32 cellular contexts compared by ENCODE assay signal in genomic region chr7:136887317-136887716, GRCh38. TPM values are rescaled to one million over a fixed set of nuclear protein-coding genes. Genes with fewer than 3 reads are reported as not detected.
"Had no signal": no experiment of that assay in that cellular context is flagged by ENCODE, and none has a peak within 500 bp of the region (broad histone marks: within the 10 kb centered on the region; RNA-seq: fewer than 3 reads in every experiment).

No MANE protein-coding gene starts in this region.

- H3K36me3 ChIP-seq: brain microvascular endothelial cell, esophagus muscularis mucosa, gastrocnemius medialis had no signal

- H3K27ac ChIP-seq: brain microvascular endothelial cell, esophagus muscularis mucosa, foreskin keratinocyte, gastrocnemius medialis, VCaP had no signal

- H3K4me1 ChIP-seq: foreskin keratinocyte, gastrocnemius medialis had no signal

- DNase-seq: activated CD4-positive, alpha-beta memory T cell treated with anti-CD3 and anti-CD28 coated beads, Interleukin-2, amount 10 ng/mL, durations not matched to agents 7 days and 5 days; activated CD4-positive, alpha-beta T cell treated with anti-CD3 and anti-CD28 coated beads for 1 hour; activated CD4-positive, alpha-beta T cell treated with anti-CD3 and anti-CD28 coated beads for 4 hours; activated CD4-positive, alpha-beta T cell treated with anti-CD3 and anti-CD28 coated beads, Interleukin-2, amount 10 ng/mL, durations not matched to agents 7 days and 5 days; activated CD4-positive, alpha-beta T cell treated with anti-CD3 and anti-CD28 coated beads, Interleukin-2, amount 50 U/mL, for 4 hours; activated CD8-positive, alpha-beta memory T cell treated with anti-CD3 and anti-CD28 coated beads, Interleukin-2, amount 50 U/mL, for 48 hours; activated gamma-delta T cell; activated naive CD4-positive, alpha-beta T cell; activated naive CD4-positive, alpha-beta T cell treated with anti-CD3 and anti-CD28 coated beads, Interleukin-2, amount 10 ng/mL, durations not matched to agents 7 days and 5 days; activated naive CD8-positive, alpha-beta T cell treated with anti-CD3 and anti-CD28 coated beads, Interleukin-2, amount 10 ng/mL, durations not matched to agents 7 days and 5 days; activated T-cell treated with anti-CD3 and anti-CD28 coated beads for 4 hours; activated T-cell treated with anti-CD3 and anti-CD28 coated beads, Interleukin-2, amount 50 U/mL, for 24 hours; activated T-cell treated with anti-CD3 and anti-CD28 coated beads, Interleukin-2, amount 50 U/mL, for 72 hours; amniotic stem cell; anterior cingulate cortex; brain microvascular endothelial cell; caudate nucleus; effector CD8-positive, alpha-beta T cell; endodermal cell; erythroblast; gastrocnemius medialis; glutamatergic neuron; T-helper 2 cell had no signal

- H3K4me3 ChIP-seq: esophagus muscularis mucosa, gastrocnemius medialis had no signal

- H3K27me3 ChIP-seq: brain microvascular endothelial cell, esophagus muscularis mucosa, foreskin keratinocyte, gastrocnemius medialis had no signal

- H3K9me3 ChIP-seq: esophagus muscularis mucosa, gastrocnemius medialis had no signal

- ATAC-seq: activated naive CD4-positive, alpha-beta T cell treated with anti-CD3 and anti-CD28 coated beads, Interleukin-2, amount 50 U/mL, for 72 hours; activated T-cell treated with anti-CD3 and anti-CD28 coated beads, Interleukin-2, amount 50 U/mL, for 72 hours; foreskin keratinocyte; gastrocnemius medialis; WTC11 had no signal

RNA-seq across cellular contexts. Expression of gene CHRM2, which starts 18.9 kb away (rescaled TPM):
- total RNA-seq: activated CD4-positive, alpha-beta memory T cell treated with anti-CD3 and anti-CD28 coated beads, Interleukin-2, amount 10 ng/mL, durations not matched to agents 7 days and 5 days; activated CD4-positive, alpha-beta T cell treated with anti-CD3 and anti-CD28 coated beads, Interleukin-2, amount 10 ng/mL, durations not matched to agents 7 days and 5 days; activated naive CD4-positive, alpha-beta T cell treated with anti-CD3 and anti-CD28 coated beads, Interleukin-2, amount 50 U/mL, for 72 hours; activated naive CD8-positive, alpha-beta T cell treated with anti-CD3 and anti-CD28 coated beads, Interleukin-2, amount 10 ng/mL, durations not matched to agents 7 days and 5 days; activated T-cell treated with anti-CD3 and anti-CD28 coated beads, Interleukin-2, amount 50 U/mL, for 72 hours; astrocyte; chondrocyte; dermis microvascular lymphatic vessel endothelial cell; endodermal cell; foreskin keratinocyte; gastrocnemius medialis; T-helper 1 cell treated with Interleukin-12 subunit alpha and Interleukin-12 subunit beta and Interleukin-4 antibody, amounts not matched to agents 30 ng/mL and 1 ng/mL, for 36 hours had no signal
- polyA plus RNA-seq: foreskin keratinocyte had no signal
